In the genomic region with DNA sequence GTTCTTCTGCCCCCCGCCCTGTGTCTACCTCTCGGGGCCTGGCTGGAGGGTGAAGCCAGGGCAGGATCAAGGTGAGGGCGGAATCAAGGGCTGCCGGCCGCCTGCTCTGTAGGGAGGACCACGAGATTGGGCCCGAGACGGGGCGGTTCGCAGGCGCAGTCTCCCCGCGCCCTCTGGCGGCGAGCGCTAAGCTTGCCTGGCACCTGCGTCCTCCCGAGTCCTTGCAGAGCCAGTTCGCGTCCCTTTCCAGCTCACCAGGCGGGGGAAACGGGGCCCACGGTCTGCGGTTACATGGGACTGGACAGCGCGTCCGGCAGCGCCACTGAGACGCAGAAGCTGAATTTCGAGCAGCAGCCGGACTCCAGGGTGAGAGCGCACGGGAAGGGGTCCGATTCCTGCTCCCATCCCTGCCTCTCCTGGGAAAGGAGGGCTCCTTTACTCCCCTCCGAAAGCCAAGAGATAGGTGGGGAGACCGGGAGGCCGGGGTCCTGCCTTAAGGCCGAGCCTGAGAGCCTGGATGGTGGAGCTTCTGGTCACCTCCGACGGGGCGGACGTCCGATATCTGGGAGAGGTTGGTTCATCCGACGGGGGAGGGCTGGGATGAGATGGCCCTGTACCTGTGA, we compare ENCODE assay signal across 8 cellular contexts. TPM values are rescaled to one million over a fixed set of nuclear protein-coding genes. Genes with fewer than 3 reads are reported as not detected.
DNase-seq lines count a peak whose midpoint lies in the region; ATAC-seq and TF ChIP-seq lines count a peak whose summit lies in the region.

No MANE protein-coding gene starts in this region.

- H3K9ac ChIP-seq in OCI-LY1 (ENCODE audit: low read length): no peak overlapping the region

- intact Hi-C loops in posterior vena cava (cut with DNase I): loop anchor here in 1 of 2 donors (1.0 to 10.0 kb wide), 3 partner anchors 32 to 461 kb away; no protein-coding TSS in a partner anchor

- H3K27ac ChIP-seq in GM23338 (ENCODE audit: low read depth): no peak overlapping the region
- no peak overlapping the region for H3K27ac ChIP-seq in OCI-LY1 (ENCODE audit: low read depth, low read length, poor library complexity, severe bottlenecking)

- peaks cover 25% of the 10 kb centered on the region for H3K27me3 Mint-ChIP-seq in GM23338 (ENCODE audit: insufficient read depth, low read depth, poor library complexity)
- peaks cover 68% of the 10 kb centered on the region for H3K27me3 Mint-ChIP-seq in activated T-cell treated with anti-CD3 and anti-CD28 coated beads, Interleukin-2, amount 50 U/mL, for 72 hours (ENCODE audit: low read depth)

- no peaks in the 10 kb centered on the region for H3F3A ChIP-seq in GM23338 (replicated peaks; ENCODE audit: low read depth)
- no peaks in the 10 kb centered on the region for H3F3A ChIP-seq in OCI-LY1 (ENCODE audit: insufficient read depth, low read length)

- H3K27me3 ChIP-seq in GM23338 (ENCODE audit: insufficient read depth) (peaks cover 12% of the 10 kb centered on the region; the same call in 1 of the 2 replicates), OCI-LY1 (ENCODE audit: insufficient read depth, low read length) (no peaks in the 10 kb centered on the region)

- H3K9me2 ChIP-seq in GM23338 (ENCODE audit: insufficient read depth): no peaks in the 10 kb centered on the region
- no peaks in the 10 kb centered on the region for H3K9me2 ChIP-seq in OCI-LY1 (ENCODE audit: low read depth, low read length)

- H3K9me3 Mint-ChIP-seq in GM23338: no peaks in the 10 kb centered on the region; the same call in 2 of the 3 replicates
- H3K9me3 Mint-ChIP-seq in activated T-cell treated with anti-CD3 and anti-CD28 coated beads, Interleukin-2, amount 50 U/mL, for 72 hours: no peaks in the 10 kb centered on the region

- H3K36me3 Mint-ChIP-seq in GM23338 (ENCODE audit: low read depth): peaks cover 2% of the 10 kb centered on the region; the same call in 1 of the 3 replicates
- H3K36me3 Mint-ChIP-seq in activated T-cell treated with anti-CD3 and anti-CD28 coated beads, Interleukin-2, amount 50 U/mL, for 72 hours (ENCODE audit: insufficient read depth in 2 of 2): peaks cover 0 to 2% of the 10 kb centered on the region in 2 donors

- TF ChIP-seq CTCF in AG10803 (conservative IDR thresholded peaks at IDR 0.05; ENCODE audit: low read length): peak; percentile 70
- peak; percentile 77 to 94 for TF ChIP-seq CTCF in GM23338 (conservative IDR thresholded peaks at IDR 0.05; ENCODE audit: low read depth in 2 of 2)
- TF ChIP-seq CTCF in OCI-LY1 (IDR thresholded peaks at IDR 0.05; ENCODE audit: low read length): peak; percentile 79
- TF ChIP-seq CTCF in fibroblast of villous mesenchyme (IDR thresholded peaks at IDR 0.05; ENCODE audit: insufficient read depth, low read depth, low read length): peak; percentile 78

- H3K36me3 ChIP-seq in GM23338 (ENCODE audit: insufficient read depth) (no peaks in the 10 kb centered on the region), OCI-LY1 (ENCODE audit: insufficient read depth, low read length) (no peaks in the 10 kb centered on the region)

- H3K4me3 ChIP-seq in AG10803 (ENCODE audit: low read length) (no peak overlapping the region), GM23338 (peak overlapping the region; percentile 65), OCI-LY1 (ENCODE audit: low read depth, low read length, poor library complexity, severe bottlenecking) (no peak overlapping the region), fibroblast of villous mesenchyme (ENCODE audit: low read depth, low read length) (no peak overlapping the region)

- H3K4me1 ChIP-seq in GM23338 (ENCODE audit: insufficient read depth) (peaks cover 10% of the 10 kb centered on the region; the same call in 1 of the 2 replicates), OCI-LY1 (ENCODE audit: insufficient read depth, low read length, severe bottlenecking) (no peaks in the 10 kb centered on the region)

- peak overlapping the region; percentile 47; the same call in 2 of the 3 replicates for H3K4me3 Mint-ChIP-seq in GM23338
- peak overlapping the region in 1 of 2 donors; percentile 24 for H3K4me3 Mint-ChIP-seq in activated T-cell treated with anti-CD3 and anti-CD28 coated beads, Interleukin-2, amount 50 U/mL, for 72 hours

- ATAC-seq in GM23338 (peak; percentile 79), HG03469 (IDR thresholded peaks at IDR 0.05; ENCODE audit: unreplicated experiment) (no peak), HG03378 (IDR thresholded peaks at IDR 0.05; ENCODE audit: unreplicated experiment) (no peak)
- peak; percentile 83 for ATAC-seq in activated T-cell treated with anti-CD3 and anti-CD28 coated beads, Interleukin-2, amount 50 U/mL, for 72 hours (replicated peaks in 1 of 2)

- peak overlapping the region; percentile 98 for H2AFZ ChIP-seq in GM23338
- H2AFZ ChIP-seq in OCI-LY1 (ENCODE audit: low read length): no peak overlapping the region

- DNase-seq in AG10803 (ENCODE audit: low read depth) (peak; percentile 35), GM23338 (ENCODE audit: low spot score) (peak; percentile 95), fibroblast of villous mesenchyme (ENCODE audit: low read depth) (peak; percentile 43), posterior vena cava (ENCODE audit: low spot score) (peak; percentile 89)
- peak; percentile 75 to 82 for DNase-seq in activated T-cell treated with anti-CD3 and anti-CD28 coated beads, Interleukin-2, amount 50 U/mL, for 72 hours

- H3K4me1 Mint-ChIP-seq in GM23338: peaks cover 11% of the 10 kb centered on the region; the same call in 2 of the 3 replicates
- peaks cover 7% of the 10 kb centered on the region for H3K4me1 Mint-ChIP-seq in activated T-cell treated with anti-CD3 and anti-CD28 coated beads, Interleukin-2, amount 50 U/mL, for 72 hours (ENCODE audit: low read depth)

- H3K27ac Mint-ChIP-seq in GM23338: no peak overlapping the region
- H3K27ac Mint-ChIP-seq in activated T-cell treated with anti-CD3 and anti-CD28 coated beads, Interleukin-2, amount 50 U/mL, for 72 hours: no peak overlapping the region

- H4K20me1 ChIP-seq in GM23338 (replicated peaks; ENCODE audit: insufficient read depth) (no peaks in the 10 kb centered on the region; the same call in 1 of the 2 replicates), OCI-LY1 (ENCODE audit: insufficient read depth, low read length) (no peaks in the 10 kb centered on the region)

- H3K9me3 ChIP-seq in OCI-LY1 (ENCODE audit: low read length): no peaks in the 10 kb centered on the region

- H3K79me2 ChIP-seq in GM23338 (replicated peaks; ENCODE audit: insufficient read depth) (no peaks in the 10 kb centered on the region), OCI-LY1 (ENCODE audit: insufficient read depth, low read length) (no peaks in the 10 kb centered on the region)

- H3K4me2 ChIP-seq in GM23338 (peak overlapping the region; percentile 76), OCI-LY1 (ENCODE audit: low read length) (no peak overlapping the region)

RNA-seq across cellular contexts. Expression of a gene that starts 3.6 kb away (rescaled TPM):
- total RNA-seq in GM23338 (2014; rRNA removed; shearing (Covaris generic)): 4.2 and 5.1 TPM in 2 replicates
- polyA plus RNA-seq in GM23338 (2016; fragmentation: Nextera tagmentation; extraction: Ambion mirVana): 3.3 and 4.0 TPM in 2 replicates
- total RNA-seq in activated T-cell treated with anti-CD3 and anti-CD28 coated beads, Interleukin-2, amount 50 U/mL, for 72 hours: 1 to 10 TPM; 3.5 to 5.1 TPM
- total RNA-seq in fibroblast of villous mesenchyme: not detected in 2 replicates
- total RNA-seq in posterior vena cava: under 1 TPM; 0.29 to 0.56 TPM

RNA-seq across cellular contexts. Expression of a gene that starts 5.1 kb away (rescaled TPM):
- total RNA-seq in GM23338 (2014; rRNA removed; shearing (Covaris generic)): 0.66 and 1.4 TPM in 2 replicates
- polyA plus RNA-seq in GM23338 (2016; fragmentation: Nextera tagmentation; extraction: Ambion mirVana): 0.42 and 0.44 TPM in 2 replicates
- total RNA-seq in activated T-cell treated with anti-CD3 and anti-CD28 coated beads, Interleukin-2, amount 50 U/mL, for 72 hours: not detected
- total RNA-seq in fibroblast of villous mesenchyme (not detected in 2 replicates), posterior vena cava (not detected)

RNA-seq across cellular contexts. Expression of a gene that starts 36.5 kb away (rescaled TPM):
- total RNA-seq in GM23338 (2014; rRNA removed; shearing (Covaris generic)): 35.4 and 39.9 TPM in 2 replicates
- polyA plus RNA-seq in GM23338 (2016; fragmentation: Nextera tagmentation; extraction: Ambion mirVana): 28.5 and 29.7 TPM in 2 replicates
- total RNA-seq in activated T-cell treated with anti-CD3 and anti-CD28 coated beads, Interleukin-2, amount 50 U/mL, for 72 hours: 10 to 100 TPM; 37.7 to 51.1 TPM
- 129 and 178 TPM in 2 replicates for total RNA-seq in fibroblast of villous mesenchyme
- 100 to 1,000 TPM in 1 of 2 donors, 10 to 100 TPM in 1; 85.7 to 104 TPM for total RNA-seq in posterior vena cava

RNA-seq across cellular contexts. Expression of a gene that starts 51.3 kb away (rescaled TPM):
- 12.5 and 21.5 TPM in 2 replicates for total RNA-seq in GM23338 (2014; rRNA removed; shearing (Covaris generic))
- polyA plus RNA-seq in GM23338 (2016; fragmentation: Nextera tagmentation; extraction: Ambion mirVana): 6.9 and 7.9 TPM in 2 replicates
- total RNA-seq in activated T-cell treated with anti-CD3 and anti-CD28 coated beads, Interleukin-2, amount 50 U/mL, for 72 hours: 10 to 100 TPM; 35.4 to 38.8 TPM
- total RNA-seq in fibroblast of villous mesenchyme: 19.0 and 25.9 TPM in 2 replicates
- total RNA-seq in posterior vena cava: 10 to 100 TPM; 21.8 to 22.6 TPM

RNA-seq across cellular contexts. Expression of a gene that starts 57.3 kb away (rescaled TPM):
- total RNA-seq in GM23338 (2014; rRNA removed; shearing (Covaris generic)): not detected in 2 replicates
- not detected in 2 replicates for polyA plus RNA-seq in GM23338 (2016; fragmentation: Nextera tagmentation; extraction: Ambion mirVana)
- total RNA-seq in activated T-cell treated with anti-CD3 and anti-CD28 coated beads, Interleukin-2, amount 50 U/mL, for 72 hours: not detected
- total RNA-seq in fibroblast of villous mesenchyme: not detected in 2 replicates
- 10 to 100 TPM; 14.6 to 74.0 TPM for total RNA-seq in posterior vena cava

Comparison
In these comparisons a context has a peak if more than half of its experiments do, and no peak if none do; other contexts are left out.
1. DNase-seq: peak in every context shown above with its lines; median percentile 95 in GM23338; 89 in posterior vena cava; 78 in activated T-cell treated with anti-CD3 and anti-CD28 coated beads, Interleukin-2, amount 50 U/mL, for 72 hours; 43 in fibroblast of villous mesenchyme; 35 in AG10803.
2. ATAC-seq: peak in GM23338 (single experiment) and activated T-cell treated with anti-CD3 and anti-CD28 coated beads, Interleukin-2, amount 50 U/mL, for 72 hours (2 of 2); none in HG03469 (single experiment) and HG03378 (single experiment).
3. Peak in every context shown above with its lines, with median percentiles within 50 percentile points of each other: CTCF ChIP-seq.